Comparison of ENCODE assay signal across 6 cellular contexts in genomic region chr3:41447701-41448100, GRCh38.
"Had no signal": no experiment of that assay in that cellular context is flagged by ENCODE, and none has a peak within 500 bp of the region (broad histone marks: within the 10 kb centered on the region; RNA-seq: fewer than 3 reads in every experiment).

No MANE protein-coding gene starts in this region.

- H3K27ac ChIP-seq: HL-60 had no signal

- DNase-seq: IMR-90, KBM-7, KG1 had no signal

- FAIRE-seq: HepG2, HTR-8/SVneo had no signal
